21 cellular contexts compared by ENCODE assay signal in the genomic region with DNA sequence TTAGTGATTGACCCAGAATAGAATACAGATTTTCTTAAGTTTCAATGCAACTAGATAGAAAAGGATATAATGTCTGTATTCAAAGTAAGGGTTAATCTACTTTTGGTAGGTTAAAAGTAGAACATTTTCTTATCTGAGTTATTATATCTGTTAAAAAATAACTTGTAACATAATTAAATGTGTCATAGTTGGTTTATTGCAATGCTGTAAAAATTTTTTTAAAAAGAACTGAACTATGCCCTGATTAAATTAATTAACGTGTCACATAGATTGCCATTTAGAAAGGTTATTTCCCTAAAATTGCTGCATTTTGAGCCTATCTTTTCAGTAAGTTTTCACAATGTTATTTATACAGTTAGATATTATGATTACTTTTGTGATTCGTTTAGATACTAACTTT.
A peak's percentile ranks its signal among the peaks of the same experiment; 100 is the strongest.
DNase-seq lines count a peak whose midpoint lies in the region; ATAC-seq, FAIRE-seq and TF ChIP-seq lines count a peak whose summit lies in the region.
"Had no signal": no experiment of that assay in that cellular context is flagged by ENCODE, and none has a peak within 500 bp of the region (broad histone marks: within the 10 kb centered on the region; RNA-seq: fewer than 3 reads in every experiment).

No MANE protein-coding gene starts in this region.

- no peak for TF ChIP-seq RAD21 in A549 (conservative IDR thresholded peaks at IDR 0.05 in 1 of 2, IDR thresholded peaks at IDR 0.05 in 1 of 2)

- H3K36me3 ChIP-seq in pancreas (no peaks in the 10 kb centered on the region), esophagus squamous epithelium (no peaks in the 10 kb centered on the region)
- H3K36me3 ChIP-seq: BLaER1 had no signal

- peaks cover 13% of the 10 kb centered on the region; the same call in 2 of the 3 replicates for H3K4me1 ChIP-seq in A549
- H3K4me1 ChIP-seq in pancreas: peaks cover 0 to 16% (median 0%) of the 10 kb centered on the region in 3 donors
- no peaks in the 10 kb centered on the region for H3K4me1 ChIP-seq in esophagus squamous epithelium
- H3K4me1 ChIP-seq: BLaER1, Caco-2 had no signal

- no peaks in the 10 kb centered on the region for H3K4me1 Mint-ChIP-seq in activated naive CD4-positive, alpha-beta T cell treated with anti-CD3 and anti-CD28 coated beads, Interleukin-2, amount 10 ng/mL, durations not matched to agents 7 days and 5 days
- no peaks in the 10 kb centered on the region for H3K4me1 Mint-ChIP-seq in activated naive CD8-positive, alpha-beta T cell treated with anti-CD3 and anti-CD28 coated beads for 36 hours
- H3K4me1 Mint-ChIP-seq: B cell; CD4-positive, CD25-positive, alpha-beta regulatory T cell had no signal

- H3K27ac Mint-ChIP-seq in activated naive CD4-positive, alpha-beta T cell treated with anti-CD3 and anti-CD28 coated beads, Interleukin-2, amount 10 ng/mL, durations not matched to agents 7 days and 5 days: no peak overlapping the region
- no peak overlapping the region for H3K27ac Mint-ChIP-seq in activated naive CD8-positive, alpha-beta T cell treated with anti-CD3 and anti-CD28 coated beads for 36 hours
- H3K27ac Mint-ChIP-seq: B cell; CD4-positive, CD25-positive, alpha-beta regulatory T cell; CD8-positive, alpha-beta T cell; GM23338; H9 had no signal

- peak; percentile 77 for FAIRE-seq in A549 (lab: Jason Lieb, UNC)
- peak; percentile 33 for FAIRE-seq in G401.6 (lab: Jason Lieb, UNC)
- peak; percentile 66 for FAIRE-seq in islet of Langerhans (lab: Jason Lieb, UNC)
- FAIRE-seq in pancreas (lab: Jason Lieb, UNC): peak; percentile 86
- FAIRE-seq: GM12878, GM19239 had no signal

- H3K9me3 ChIP-seq in A549 (no peaks in the 10 kb centered on the region), pancreas (no peaks in the 10 kb centered on the region), esophagus squamous epithelium (no peaks in the 10 kb centered on the region)
- H3K9me3 ChIP-seq: BLaER1, Caco-2 had no signal

- no peak for TF ChIP-seq EP300 in A549 (IDR thresholded peaks at IDR 0.05)

- H3K4me3 Mint-ChIP-seq in activated naive CD4-positive, alpha-beta T cell treated with anti-CD3 and anti-CD28 coated beads, Interleukin-2, amount 10 ng/mL, durations not matched to agents 7 days and 5 days: no peak overlapping the region
- no peak overlapping the region for H3K4me3 Mint-ChIP-seq in activated naive CD8-positive, alpha-beta T cell treated with anti-CD3 and anti-CD28 coated beads for 36 hours
- H3K4me3 Mint-ChIP-seq: B cell; CD4-positive, CD25-positive, alpha-beta regulatory T cell; CD8-positive, alpha-beta T cell; GM23338; H9 had no signal

- TF ChIP-seq CTCF in A549 (IDR thresholded peaks at IDR 0.05) (no peak), pancreas (IDR thresholded peaks at IDR 0.05) (no peak), esophagus squamous epithelium (IDR thresholded peaks at IDR 0.05) (no peak)

- CTCF ChIA-PET in A549 (lab: Yijun Ruan, JAX): interaction anchor here (0.7 kb wide), 1 partner anchor 455 kb away, joined by 3 read pairs; no protein-coding TSS in a partner anchor
- CTCF ChIA-PET in activated naive CD4-positive, alpha-beta T cell treated with anti-CD3 and anti-CD28 coated beads, Interleukin-2, amount 10 ng/mL, durations not matched to agents 7 days and 5 days (lab: Charles Lee): no interaction called here

- no peaks in the 10 kb centered on the region for H3K36me3 Mint-ChIP-seq in activated naive CD4-positive, alpha-beta T cell treated with anti-CD3 and anti-CD28 coated beads, Interleukin-2, amount 10 ng/mL, durations not matched to agents 7 days and 5 days
- H3K36me3 Mint-ChIP-seq in activated naive CD8-positive, alpha-beta T cell treated with anti-CD3 and anti-CD28 coated beads for 36 hours: no peaks in the 10 kb centered on the region
- H3K36me3 Mint-ChIP-seq: CD4-positive, CD25-positive, alpha-beta regulatory T cell; CD8-positive, alpha-beta T cell had no signal

- no peak for DNase-seq in A549 (ENCODE audit: low read depth in 1 of 2, low spot score in 1 of 2)
- no peak for DNase-seq in pancreas
- no peak for DNase-seq in esophagus squamous epithelium (lab: John Stamatoyannopoulos, UW)
- DNase-seq in activated naive CD4-positive, alpha-beta T cell treated with anti-CD3 and anti-CD28 coated beads, Interleukin-2, amount 10 ng/mL, durations not matched to agents 7 days and 5 days: no peak
- DNase-seq in activated naive CD8-positive, alpha-beta T cell treated with anti-CD3 and anti-CD28 coated beads for 36 hours: no peak
- DNase-seq: Caco-2; CD4-positive, CD25-positive, alpha-beta regulatory T cell; CD8-positive, alpha-beta T cell; DMS153; DND-41; GDM1; H9 had no signal

- intact Hi-C loops in pancreas (cut with DNase I) (no loop called here), esophagus squamous epithelium (cut with DNase I) (no loop called here)

- POLR2A ChIA-PET in A549 (lab: Yijun Ruan, JAX): no interaction called here

- no peak for TF ChIP-seq POLR2A in A549 (IDR thresholded peaks at IDR 0.05; ENCODE audit: low read length)
- no peak for TF ChIP-seq POLR2A in esophagus squamous epithelium (IDR thresholded peaks at IDR 0.05)

- no peak overlapping the region for H3K4me3 ChIP-seq in A549
- no peak overlapping the region for H3K4me3 ChIP-seq in pancreas
- H3K4me3 ChIP-seq in esophagus squamous epithelium: no peak overlapping the region
- H3K4me3 ChIP-seq: BLaER1, GM12878, GM23338 had no signal

- ATAC-seq in A549 (no peak), pancreas (no peak)
- ATAC-seq: CD8-positive, alpha-beta T cell; GM12878; GM23338; HCT116 had no signal

- no peak overlapping the region for H3K4me2 ChIP-seq in A549
- H3K4me2 ChIP-seq: BLaER1, GM23338 had no signal

- H3K27me3 ChIP-seq in pancreas: no peaks in the 10 kb centered on the region
- H3K27me3 ChIP-seq in esophagus squamous epithelium: no peaks in the 10 kb centered on the region
- H3K27me3 ChIP-seq: BLaER1 had no signal

- no peak overlapping the region for H3K27ac ChIP-seq in A549
- H3K27ac ChIP-seq in pancreas: no peak overlapping the region
- H3K27ac ChIP-seq in esophagus squamous epithelium: no peak overlapping the region
- H3K27ac ChIP-seq: BLaER1, C4-2B had no signal

- WGBS in A549 (ENCODE audit: missing lambda C conversion rate): 71% methylated on average over 2 of the region's 2 CpGs
- 45 to 74% methylated on average over 2 of the region's 2 CpGs for WGBS in pancreas, 2 donors
- WGBS in esophagus squamous epithelium, 2 donors: 86 to 89% methylated on average over 2 of the region's 2 CpGs

- no peaks in the 10 kb centered on the region for H3K27me3 Mint-ChIP-seq in activated naive CD4-positive, alpha-beta T cell treated with anti-CD3 and anti-CD28 coated beads, Interleukin-2, amount 10 ng/mL, durations not matched to agents 7 days and 5 days
- H3K27me3 Mint-ChIP-seq in activated naive CD8-positive, alpha-beta T cell treated with anti-CD3 and anti-CD28 coated beads for 36 hours: no peaks in the 10 kb centered on the region
- H3K27me3 Mint-ChIP-seq: B cell; CD4-positive, CD25-positive, alpha-beta regulatory T cell had no signal

- H3K9me3 Mint-ChIP-seq in activated naive CD4-positive, alpha-beta T cell treated with anti-CD3 and anti-CD28 coated beads, Interleukin-2, amount 10 ng/mL, durations not matched to agents 7 days and 5 days: no peaks in the 10 kb centered on the region
- H3K9me3 Mint-ChIP-seq in activated naive CD8-positive, alpha-beta T cell treated with anti-CD3 and anti-CD28 coated beads for 36 hours: no peaks in the 10 kb centered on the region
- H3K9me3 Mint-ChIP-seq: CD8-positive, alpha-beta T cell; GM23338; H9 had no signal

TF ChIP-seq in A549, 52 proteins besides CTCF, POLR2A, EP300 and RAD21:
- TF ChIP-seq CHD4 (IDR thresholded peaks at IDR 0.05; ENCODE audit: borderline replicate concordance) (no peak), HOXA7 (CRISPR knock-in tag; IDR thresholded peaks at IDR 0.05) (no peak), RCOR1 (IDR thresholded peaks at IDR 0.05; ENCODE audit: low read depth, low read length) (no peak), MYC (IDR thresholded peaks at IDR 0.05; ENCODE audit: borderline replicate concordance, low read length) (no peak), CHD2 (IDR thresholded peaks at IDR 0.05; ENCODE audit: low read length, partially characterized antibody) (no peak), HOXB13 (CRISPR knock-in tag; IDR thresholded peaks at IDR 0.05; ENCODE audit: low read depth) (no peak), ZFP36 (IDR thresholded peaks at IDR 0.05; ENCODE audit: borderline replicate concordance, partially characterized antibody) (no peak), FOSB (CRISPR knock-in tag; IDR thresholded peaks at IDR 0.05) (no peak), TP53 (CRISPR knock-in tag; IDR thresholded peaks at IDR 0.05) (no peak), MAX (IDR thresholded peaks at IDR 0.05) (no peak), PHF8 (IDR thresholded peaks at IDR 0.05; ENCODE audit: borderline replicate concordance, low read depth) (no peak), SREBF2 (IDR thresholded peaks at IDR 0.05) (no peak)
- TF ChIP-seq, protein P1, sequence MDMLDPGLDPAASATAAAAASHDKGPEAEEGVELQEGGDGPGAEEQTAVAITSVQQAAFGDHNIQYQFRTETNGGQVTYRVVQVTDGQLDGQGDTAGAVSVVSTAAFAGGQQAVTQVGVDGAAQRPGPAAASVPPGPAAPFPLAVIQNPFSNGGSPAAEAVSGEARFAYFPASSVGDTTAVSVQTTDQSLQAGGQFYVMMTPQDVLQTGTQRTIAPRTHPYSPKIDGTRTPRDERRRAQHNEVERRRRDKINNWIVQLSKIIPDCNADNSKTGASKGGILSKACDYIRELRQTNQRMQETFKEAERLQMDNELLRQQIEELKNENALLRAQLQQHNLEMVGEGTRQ (IDR thresholded peaks at IDR 0.05): no peak
- TF ChIP-seq, protein P2, sequence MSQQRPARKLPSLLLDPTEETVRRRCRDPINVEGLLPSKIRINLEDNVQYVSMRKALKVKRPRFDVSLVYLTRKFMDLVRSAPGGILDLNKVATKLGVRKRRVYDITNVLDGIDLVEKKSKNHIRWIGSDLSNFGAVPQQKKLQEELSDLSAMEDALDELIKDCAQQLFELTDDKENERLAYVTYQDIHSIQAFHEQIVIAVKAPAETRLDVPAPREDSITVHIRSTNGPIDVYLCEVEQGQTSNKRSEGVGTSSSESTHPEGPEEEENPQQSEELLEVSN (IDR thresholded peaks at IDR 0.05; ENCODE audit: borderline replicate concordance, low read depth): no peak
TF ChIP-seq in A549: peak in this region for 0.
